1 cellular context compared by ENCODE assay signal in the genomic region with DNA sequence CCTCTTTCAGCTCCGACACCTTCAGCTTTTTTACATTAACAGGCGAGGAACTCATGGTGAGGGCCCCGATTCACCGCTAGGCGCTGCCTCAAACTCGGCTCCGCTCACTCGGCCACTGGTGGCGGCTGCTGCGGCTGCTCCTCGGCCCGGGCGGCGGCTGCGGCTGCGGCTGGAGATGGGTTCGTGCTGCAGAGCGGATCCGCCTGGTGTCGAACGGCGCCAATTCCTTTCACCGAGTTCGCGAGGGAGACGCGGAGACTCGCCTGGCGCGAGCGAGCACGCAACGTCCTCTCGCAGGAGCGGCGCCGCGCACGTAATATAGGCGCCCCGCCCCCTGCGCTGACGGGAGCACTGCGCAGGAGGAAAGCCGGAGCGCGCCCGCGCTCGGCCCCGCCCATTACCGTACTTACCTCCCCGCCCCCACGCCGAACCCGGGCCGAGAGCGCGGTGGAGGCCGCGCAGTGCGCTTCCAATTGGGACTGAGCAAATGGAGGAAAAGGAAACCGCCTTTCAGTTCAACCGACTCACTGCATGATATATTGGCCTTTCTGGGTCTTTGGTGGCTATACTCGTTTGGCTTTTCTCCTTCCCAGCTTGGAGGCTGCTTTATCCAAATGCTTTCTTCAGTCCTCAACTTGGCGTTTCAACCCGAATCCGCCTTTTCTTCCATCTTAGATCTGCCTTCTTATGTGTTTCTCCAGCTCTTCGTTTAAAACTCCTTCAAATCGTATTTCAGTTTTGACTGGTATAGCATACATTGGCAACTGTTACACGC.
TF ChIP-seq lines count a peak whose summit lies in the region.

A gene (minus strand): TSS at position 291 of the 775 bp plus-strand sequence. CDS start 236 bp downstream, at position 55.

TF ChIP-seq in K562, 482 proteins besides CTCF, POLR2A, EP300 and RAD21 (continued from another document and continues in another):
- peak; percentile 76 for TF ChIP-seq EP400 (IDR thresholded peaks at IDR 0.05)
- no peak for TF ChIP-seq PCBP1 (IDR thresholded peaks at IDR 0.05; ENCODE audit: low read depth, low read length, poor library complexity, severe bottlenecking)
- TF ChIP-seq, protein P1, sequence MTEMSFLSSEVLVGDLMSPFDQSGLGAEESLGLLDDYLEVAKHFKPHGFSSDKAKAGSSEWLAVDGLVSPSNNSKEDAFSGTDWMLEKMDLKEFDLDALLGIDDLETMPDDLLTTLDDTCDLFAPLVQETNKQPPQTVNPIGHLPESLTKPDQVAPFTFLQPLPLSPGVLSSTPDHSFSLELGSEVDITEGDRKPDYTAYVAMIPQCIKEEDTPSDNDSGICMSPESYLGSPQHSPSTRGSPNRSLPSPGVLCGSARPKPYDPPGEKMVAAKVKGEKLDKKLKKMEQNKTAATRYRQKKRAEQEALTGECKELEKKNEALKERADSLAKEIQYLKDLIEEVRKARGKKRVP (CRISPR knock-in tag; IDR thresholded peaks at IDR 0.05): peak; percentile 5; the same call in 1 of the 2 replicates
- TF ChIP-seq MEIS2 (IDR thresholded peaks at IDR 0.05; ENCODE audit: partially characterized antibody): peak; percentile 86
- TF ChIP-seq, protein P2, sequence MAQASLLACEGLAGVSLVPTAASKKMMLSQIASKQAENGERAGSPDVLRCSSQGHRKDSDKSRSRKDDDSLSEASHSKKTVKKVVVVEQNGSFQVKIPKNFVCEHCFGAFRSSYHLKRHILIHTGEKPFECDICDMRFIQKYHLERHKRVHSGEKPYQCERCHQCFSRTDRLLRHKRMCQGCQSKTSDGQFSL (CRISPR knock-in tag; IDR thresholded peaks at IDR 0.05): peak; percentile 62; the same call in 1 of the 2 replicates
- TF ChIP-seq, protein P2 (tag; IDR thresholded peaks at IDR 0.05): no peak
- no peak for TF ChIP-seq NUFIP1 (IDR thresholded peaks at IDR 0.05; ENCODE audit: partially characterized antibody)
- TF ChIP-seq BHLHE40 (IDR thresholded peaks at IDR 0.05; ENCODE audit: low read length): peak; percentile 9; the same call in 1 of the 2 replicates
- TF ChIP-seq KDM5B (IDR thresholded peaks at IDR 0.05; ENCODE audit: insufficient replicate concordance, low read depth, low read length): peak; percentile 91
- TF ChIP-seq KLF13 (tag; IDR thresholded peaks at IDR 0.05; ENCODE audit: borderline replicate concordance, low read depth): peak; percentile 88; the same call in 1 of the 2 replicates
- no peak for TF ChIP-seq NR2C2 (CRISPR knock-in tag; IDR thresholded peaks at IDR 0.05)
- TF ChIP-seq NR2C2 (tag; IDR thresholded peaks at IDR 0.05): peak; percentile 76
- TF ChIP-seq HDAC1 (IDR thresholded peaks at IDR 0.05): peak in 1 of 2 experiments; percentile 16; a peak in 2 of 4 replicates
- TF ChIP-seq NR2F6 (CRISPR knock-in tag; IDR thresholded peaks at IDR 0.05): no peak
- TF ChIP-seq BDP1 (IDR thresholded peaks at IDR 0.05; ENCODE audit: insufficient read depth, insufficient read length): no peak
- TF ChIP-seq, protein P3, sequence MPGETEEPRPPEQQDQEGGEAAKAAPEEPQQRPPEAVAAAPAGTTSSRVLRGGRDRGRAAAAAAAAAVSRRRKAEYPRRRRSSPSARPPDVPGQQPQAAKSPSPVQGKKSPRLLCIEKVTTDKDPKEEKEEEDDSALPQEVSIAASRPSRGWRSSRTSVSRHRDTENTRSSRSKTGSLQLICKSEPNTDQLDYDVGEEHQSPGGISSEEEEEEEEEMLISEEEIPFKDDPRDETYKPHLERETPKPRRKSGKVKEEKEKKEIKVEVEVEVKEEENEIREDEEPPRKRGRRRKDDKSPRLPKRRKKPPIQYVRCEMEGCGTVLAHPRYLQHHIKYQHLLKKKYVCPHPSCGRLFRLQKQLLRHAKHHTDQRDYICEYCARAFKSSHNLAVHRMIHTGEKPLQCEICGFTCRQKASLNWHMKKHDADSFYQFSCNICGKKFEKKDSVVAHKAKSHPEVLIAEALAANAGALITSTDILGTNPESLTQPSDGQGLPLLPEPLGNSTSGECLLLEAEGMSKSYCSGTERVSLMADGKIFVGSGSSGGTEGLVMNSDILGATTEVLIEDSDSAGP (CRISPR knock-in tag; IDR thresholded peaks at IDR 0.05): no peak
- TF ChIP-seq ESRRA (IDR thresholded peaks at IDR 0.05; ENCODE audit: borderline replicate concordance, low read depth): peak; percentile 58
- no peak for TF ChIP-seq ILF3 (IDR thresholded peaks at IDR 0.05; ENCODE audit: borderline replicate concordance)
- peak; percentile 67; the same call in 1 of the 2 replicates for TF ChIP-seq GABPB2 (CRISPR knock-in tag; conservative IDR thresholded peaks at IDR 0.05)
- TF ChIP-seq ARNT (IDR thresholded peaks at IDR 0.05): peak in 1 of 2 experiments; percentile 74; a peak in 2 of 4 replicates
- TF ChIP-seq KLF10 (CRISPR knock-in tag; IDR thresholded peaks at IDR 0.05): no peak
- no peak for TF ChIP-seq IRF2 (CRISPR knock-in tag; IDR thresholded peaks at IDR 0.05)
- TF ChIP-seq CHD2 (IDR thresholded peaks at IDR 0.05; ENCODE audit: low read depth, low read length): 0 out of 2 replicates have a peak, but pooled peaks have one; percentile 30
- peak; percentile 43; the same call in 1 of the 2 replicates for TF ChIP-seq LEF1 (IDR thresholded peaks at IDR 0.05)
- TF ChIP-seq NFE2 (IDR thresholded peaks at IDR 0.05; ENCODE audit: low read depth): peak; percentile 19; the same call in 1 of the 2 replicates
- peak; percentile 20; the same call in 1 of the 2 replicates for TF ChIP-seq CBFB (CRISPR knock-in tag; IDR thresholded peaks at IDR 0.05)
- peak; percentile 80 for TF ChIP-seq ATF7 (IDR thresholded peaks at IDR 0.05)
- no peak for TF ChIP-seq SP2 (IDR thresholded peaks at IDR 0.05; ENCODE audit: extremely low read depth, low read depth, low read length, poor library complexity, severe bottlenecking)
- no peak; the same call in 1 of the 2 replicates for TF ChIP-seq ZNF239 (CRISPR knock-in tag; IDR thresholded peaks at IDR 0.05)
- no peak for TF ChIP-seq PHB2 (IDR thresholded peaks at IDR 0.05; ENCODE audit: low read depth)
- no peak; the same call in 1 of the 2 replicates for TF ChIP-seq SIN3B (IDR thresholded peaks at IDR 0.05; ENCODE audit: low read depth)
- TF ChIP-seq NCOA6 (IDR thresholded peaks at IDR 0.05): peak; percentile 93
- TF ChIP-seq BRD9 (IDR thresholded peaks at IDR 0.05; ENCODE audit: low read depth, partially characterized antibody): peak; percentile 94
- TF ChIP-seq TAF1 (IDR thresholded peaks at IDR 0.05; ENCODE audit: control insufficient read depth, extremely low read depth, insufficient read depth, low read length, severe bottlenecking): peak; percentile 98
- TF ChIP-seq MCM2 (IDR thresholded peaks at IDR 0.05; ENCODE audit: low read depth): no peak
- TF ChIP-seq MAZ (CRISPR knock-in tag; conservative IDR thresholded peaks at IDR 0.05 in 1 of 2, IDR thresholded peaks at IDR 0.05 in 1 of 2): peak; percentile 77 to 95
- peak in 1 of 2 experiments; percentile 28; a peak in 2 of 4 replicates for TF ChIP-seq TRIM24 (IDR thresholded peaks at IDR 0.05)
- TF ChIP-seq L3MBTL2 (IDR thresholded peaks at IDR 0.05): peak; percentile 66; the same call in 1 of the 2 replicates
- peak; percentile 97 for TF ChIP-seq CXXC5 (CRISPR knock-in tag; IDR thresholded peaks at IDR 0.05)
- TF ChIP-seq NBN (IDR thresholded peaks at IDR 0.05; ENCODE audit: low read depth): peak; percentile 70; the same call in 1 of the 2 replicates
- peak; percentile 81 for TF ChIP-seq CREB1 (IDR thresholded peaks at IDR 0.05)
- TF ChIP-seq CREB1 (CRISPR knock-in tag; IDR thresholded peaks at IDR 0.05): peak; percentile 83
- peak; percentile 92 for TF ChIP-seq ZNF197 (CRISPR knock-in tag; IDR thresholded peaks at IDR 0.05; ENCODE audit: low read depth)
- TF ChIP-seq, protein P4, sequence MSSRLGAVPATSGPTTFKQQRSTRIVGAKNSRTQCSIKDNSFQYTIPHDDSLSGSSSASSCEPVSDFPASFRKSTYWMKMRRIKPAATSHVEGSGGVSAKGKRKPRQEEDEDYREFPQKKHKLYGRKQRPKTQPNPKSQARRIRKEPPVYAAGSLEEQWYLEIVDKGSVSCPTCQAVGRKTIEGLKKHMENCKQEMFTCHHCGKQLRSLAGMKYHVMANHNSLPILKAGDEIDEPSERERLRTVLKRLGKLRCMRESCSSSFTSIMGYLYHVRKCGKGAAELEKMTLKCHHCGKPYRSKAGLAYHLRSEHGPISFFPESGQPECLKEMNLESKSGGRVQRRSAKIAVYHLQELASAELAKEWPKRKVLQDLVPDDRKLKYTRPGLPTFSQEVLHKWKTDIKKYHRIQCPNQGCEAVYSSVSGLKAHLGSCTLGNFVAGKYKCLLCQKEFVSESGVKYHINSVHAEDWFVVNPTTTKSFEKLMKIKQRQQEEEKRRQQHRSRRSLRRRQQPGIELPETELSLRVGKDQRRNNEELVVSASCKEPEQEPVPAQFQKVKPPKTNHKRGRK (tag; IDR thresholded peaks at IDR 0.05): no peak
- TF ChIP-seq TSC22D4 (tag; IDR thresholded peaks at IDR 0.05): no peak
- TF ChIP-seq FIP1L1 (IDR thresholded peaks at IDR 0.05; ENCODE audit: low read depth, low read length, poor library complexity, severe bottlenecking): no peak
- TF ChIP-seq, protein P5, sequence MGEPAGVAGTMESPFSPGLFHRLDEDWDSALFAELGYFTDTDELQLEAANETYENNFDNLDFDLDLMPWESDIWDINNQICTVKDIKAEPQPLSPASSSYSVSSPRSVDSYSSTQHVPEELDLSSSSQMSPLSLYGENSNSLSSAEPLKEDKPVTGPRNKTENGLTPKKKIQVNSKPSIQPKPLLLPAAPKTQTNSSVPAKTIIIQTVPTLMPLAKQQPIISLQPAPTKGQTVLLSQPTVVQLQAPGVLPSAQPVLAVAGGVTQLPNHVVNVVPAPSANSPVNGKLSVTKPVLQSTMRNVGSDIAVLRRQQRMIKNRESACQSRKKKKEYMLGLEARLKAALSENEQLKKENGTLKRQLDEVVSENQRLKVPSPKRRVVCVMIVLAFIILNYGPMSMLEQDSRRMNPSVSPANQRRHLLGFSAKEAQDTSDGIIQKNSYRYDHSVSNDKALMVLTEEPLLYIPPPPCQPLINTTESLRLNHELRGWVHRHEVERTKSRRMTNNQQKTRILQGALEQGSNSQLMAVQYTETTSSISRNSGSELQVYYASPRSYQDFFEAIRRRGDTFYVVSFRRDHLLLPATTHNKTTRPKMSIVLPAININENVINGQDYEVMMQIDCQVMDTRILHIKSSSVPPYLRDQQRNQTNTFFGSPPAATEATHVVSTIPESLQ (CRISPR knock-in tag; IDR thresholded peaks at IDR 0.05): peak; percentile 69
- peak; percentile 96 for TF ChIP-seq POLR2H (tag; IDR thresholded peaks at IDR 0.05; ENCODE audit: low read depth)
- TF ChIP-seq E2F3 (CRISPR knock-in tag; IDR thresholded peaks at IDR 0.05): peak; percentile 83
- no peak for TF ChIP-seq CBX2 (IDR thresholded peaks at IDR 0.05; ENCODE audit: insufficient read depth, low read length, poor library complexity, severe bottlenecking)
- TF ChIP-seq, protein P6, sequence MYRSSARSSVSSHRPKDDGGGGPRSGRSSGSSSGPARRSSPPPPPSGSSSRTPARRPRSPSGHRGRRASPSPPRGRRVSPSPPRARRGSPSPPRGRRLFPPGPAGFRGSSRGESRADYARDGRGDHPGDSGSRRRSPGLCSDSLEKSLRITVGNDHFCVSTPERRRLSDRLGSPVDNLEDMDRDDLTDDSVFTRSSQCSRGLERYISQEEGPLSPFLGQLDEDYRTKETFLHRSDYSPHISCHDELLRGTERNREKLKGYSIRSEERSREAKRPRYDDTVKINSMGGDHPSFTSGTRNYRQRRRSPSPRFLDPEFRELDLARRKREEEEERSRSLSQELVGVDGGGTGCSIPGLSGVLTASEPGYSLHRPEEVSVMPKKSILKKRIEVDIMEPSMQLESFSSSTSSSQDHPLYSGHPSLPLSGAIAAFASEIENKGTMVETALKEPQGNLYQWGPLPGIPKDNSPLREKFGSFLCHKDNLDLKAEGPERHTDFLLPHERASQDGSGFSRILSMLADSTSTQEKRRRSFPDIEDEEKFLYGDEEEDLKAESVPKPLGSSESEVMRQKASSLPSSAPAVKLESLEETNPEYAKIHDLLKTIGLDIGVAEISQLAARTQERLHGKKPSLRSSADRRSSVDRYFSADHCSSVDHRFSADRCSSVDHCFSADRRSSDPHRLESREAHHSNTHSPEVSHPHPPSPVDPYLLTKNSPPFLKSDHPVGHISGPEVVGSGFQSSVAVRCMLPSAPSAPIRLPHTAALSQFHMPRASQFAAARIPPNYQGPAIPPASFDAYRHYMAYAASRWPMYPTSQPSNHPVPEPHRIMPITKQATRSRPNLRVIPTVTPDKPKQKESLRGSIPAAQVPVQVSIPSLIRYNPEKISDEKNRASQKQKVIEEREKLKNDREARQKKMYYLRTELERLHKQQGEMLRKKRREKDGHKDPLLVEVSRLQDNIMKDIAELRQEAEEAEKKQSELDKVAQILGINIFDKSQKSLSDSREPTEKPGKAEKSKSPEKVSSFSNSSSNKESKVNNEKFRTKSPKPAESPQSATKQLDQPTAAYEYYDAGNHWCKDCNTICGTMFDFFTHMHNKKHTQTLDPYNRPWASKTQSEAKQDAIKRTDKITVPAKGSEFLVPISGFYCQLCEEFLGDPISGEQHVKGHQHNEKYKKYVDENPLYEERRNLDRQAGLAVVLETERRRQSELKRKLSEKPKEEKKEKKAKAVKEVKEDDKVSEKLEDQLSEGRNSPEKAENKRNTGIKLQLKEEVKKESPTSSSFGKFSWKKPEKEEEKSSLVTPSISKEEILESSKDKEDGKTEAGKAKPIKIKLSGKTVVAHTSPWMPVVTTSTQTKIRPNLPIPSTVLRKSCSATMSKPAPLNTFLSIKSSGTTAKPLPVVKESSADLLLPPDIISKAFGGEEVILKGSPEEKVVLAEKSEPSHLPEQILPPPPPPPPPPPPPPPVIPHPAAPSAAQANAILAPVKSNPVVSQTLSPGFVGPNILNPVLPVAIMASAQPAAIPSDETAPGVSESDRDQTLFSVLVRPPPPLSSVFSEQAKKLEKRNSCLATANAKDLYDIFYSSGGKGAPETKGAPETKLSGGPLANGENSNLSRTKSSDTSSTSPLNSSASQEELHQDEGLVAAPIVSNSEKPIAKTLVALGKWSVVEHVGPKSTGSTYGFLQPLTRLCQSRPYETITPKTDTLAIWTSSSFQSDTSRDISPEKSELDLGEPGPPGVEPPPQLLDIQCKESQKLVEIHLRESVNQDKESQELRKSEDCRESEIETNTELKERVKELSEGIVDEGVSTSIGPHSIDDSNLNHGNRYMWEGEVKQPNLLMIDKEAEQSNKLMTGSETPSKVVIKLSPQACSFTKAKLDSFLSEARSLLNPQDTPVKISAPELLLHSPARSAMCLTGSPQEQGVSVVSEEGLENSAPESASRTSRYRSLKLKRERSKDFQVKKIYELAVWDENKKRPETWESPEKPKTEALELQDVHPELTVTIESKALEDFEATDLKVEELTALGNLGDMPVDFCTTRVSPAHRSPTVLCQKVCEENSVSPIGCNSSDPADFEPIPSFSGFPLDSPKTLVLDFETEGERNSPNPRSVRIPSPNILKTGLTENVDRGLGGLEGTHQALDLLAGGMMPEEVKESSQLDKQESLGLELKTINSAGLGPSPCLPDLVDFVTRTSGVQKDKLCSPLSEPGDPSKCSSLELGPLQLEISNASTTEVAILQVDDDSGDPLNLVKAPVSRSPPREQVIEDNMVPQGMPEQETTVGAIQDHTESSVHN (IDR thresholded peaks at IDR 0.05; ENCODE audit: borderline replicate concordance in 1 of 2, low read depth in 1 of 2): no peak
- peak; percentile 92 for TF ChIP-seq TAF9B (IDR thresholded peaks at IDR 0.05; ENCODE audit: partially characterized antibody)
